In genomic region chr10:126169899-126170298, GRCh38 we compare ENCODE assay signal across 15 cellular contexts.
"Had no signal": no experiment of that assay in that cellular context is flagged by ENCODE, and none has a peak within 500 bp of the region (broad histone marks: within the 10 kb centered on the region; RNA-seq: fewer than 3 reads in every experiment).

No MANE protein-coding gene starts in this region.

- H3K36me3 Mint-ChIP-seq: activated naive CD8-positive, alpha-beta T cell treated with anti-CD3 and anti-CD28 coated beads, Interleukin-2, amount 10 ng/mL, durations not matched to agents 7 days and 5 days had no signal

- H3K27ac Mint-ChIP-seq: activated CD4-positive, alpha-beta memory T cell treated with anti-CD3 and anti-CD28 coated beads, Interleukin-2, amount 10 ng/mL, durations not matched to agents 7 days and 5 days; activated naive CD8-positive, alpha-beta T cell treated with anti-CD3 and anti-CD28 coated beads, Interleukin-2, amount 10 ng/mL, durations not matched to agents 7 days and 5 days had no signal

- H3K9me3 ChIP-seq: ascending aorta, colonic mucosa, heart right ventricle, left ventricle myocardium inferior, psoas muscle had no signal

- H3K27ac ChIP-seq: ascending aorta, colonic mucosa, left ventricle myocardium inferior, psoas muscle had no signal

- DNase-seq: activated CD4-positive, alpha-beta memory T cell treated with anti-CD3 and anti-CD28 coated beads, Interleukin-2, amount 10 ng/mL, durations not matched to agents 7 days and 5 days; activated CD4-positive, alpha-beta T cell treated with anti-CD3 and anti-CD28 coated beads for 1 hour; activated gamma-delta T cell treated with Interleukin-2 at 50 U/mL for 16 hours; activated naive CD8-positive, alpha-beta T cell treated with anti-CD3 and anti-CD28 coated beads, Interleukin-2, amount 10 ng/mL, durations not matched to agents 7 days and 5 days; activated T-cell treated with anti-CD3 and anti-CD28 coated beads, Interleukin-2, amount 50 U/mL, for 48 hours; colonic mucosa; foreskin melanocyte; heart right ventricle; kidney; left ventricle myocardium inferior; psoas muscle; small intestine; T-helper 9 cell; trophoblast cell had no signal

- H3K36me3 ChIP-seq: ascending aorta, colonic mucosa, heart right ventricle, left ventricle myocardium inferior had no signal

- H3K27me3 ChIP-seq: ascending aorta, colonic mucosa had no signal

- H3K4me1 Mint-ChIP-seq: activated CD4-positive, alpha-beta memory T cell treated with anti-CD3 and anti-CD28 coated beads, Interleukin-2, amount 10 ng/mL, durations not matched to agents 7 days and 5 days; activated naive CD8-positive, alpha-beta T cell treated with anti-CD3 and anti-CD28 coated beads, Interleukin-2, amount 10 ng/mL, durations not matched to agents 7 days and 5 days had no signal

- H3K4me3 Mint-ChIP-seq: activated CD4-positive, alpha-beta memory T cell treated with anti-CD3 and anti-CD28 coated beads, Interleukin-2, amount 10 ng/mL, durations not matched to agents 7 days and 5 days; activated naive CD8-positive, alpha-beta T cell treated with anti-CD3 and anti-CD28 coated beads, Interleukin-2, amount 10 ng/mL, durations not matched to agents 7 days and 5 days had no signal

- ATAC-seq: heart right ventricle, psoas muscle had no signal

- H3K27me3 Mint-ChIP-seq: activated CD4-positive, alpha-beta memory T cell treated with anti-CD3 and anti-CD28 coated beads, Interleukin-2, amount 10 ng/mL, durations not matched to agents 7 days and 5 days; activated naive CD8-positive, alpha-beta T cell treated with anti-CD3 and anti-CD28 coated beads, Interleukin-2, amount 10 ng/mL, durations not matched to agents 7 days and 5 days had no signal

- H3K9me3 Mint-ChIP-seq: activated naive CD8-positive, alpha-beta T cell treated with anti-CD3 and anti-CD28 coated beads, Interleukin-2, amount 10 ng/mL, durations not matched to agents 7 days and 5 days had no signal

- H3K4me3 ChIP-seq: ascending aorta, colonic mucosa, heart right ventricle, left ventricle myocardium inferior, psoas muscle had no signal

- H3K4me1 ChIP-seq: ascending aorta, colonic mucosa, left ventricle myocardium inferior, psoas muscle had no signal
